16 cellular contexts compared by ENCODE assay signal in genomic region chr17:82138511-82138992, GRCh38. TPM values are rescaled to one million over a fixed set of nuclear protein-coding genes. Genes with fewer than 3 reads are reported as not detected.
DNase-seq lines count a peak whose midpoint lies in the region; ATAC-seq, FAIRE-seq and TF ChIP-seq lines count a peak whose summit lies in the region.
"Had no signal": no experiment of that assay in that cellular context is flagged by ENCODE, and none has a peak within 500 bp of the region (broad histone marks: within the 10 kb centered on the region; RNA-seq: fewer than 3 reads in every experiment).

No MANE protein-coding gene starts in this region.

- peak overlapping the region; percentile 29 for H3K4me3 Mint-ChIP-seq in astrocyte (ENCODE audit: unreplicated experiment)
- H3K4me3 Mint-ChIP-seq in natural killer cell = no peak overlapping the region
- H3K4me3 Mint-ChIP-seq: B cell; CD4-positive, CD25-positive, alpha-beta regulatory T cell had no signal

- H3K4me1 Mint-ChIP-seq in astrocyte (ENCODE audit: low read depth, unreplicated experiment) (no peaks in the 10 kb centered on the region), natural killer cell (no peaks in the 10 kb centered on the region)

- no peaks in the 10 kb centered on the region for H3K27me3 ChIP-seq in astrocyte (ENCODE audit: insufficient read depth, low read length)
- H3K27me3 ChIP-seq: BLaER1 treated with 17β-estradiol and CSF1 and Interleukin-3, amounts not matched to agents 10 nM and 100 nM had no signal

- H3K27me3 Mint-ChIP-seq in astrocyte (ENCODE audit: low read depth, unreplicated experiment) (no peaks in the 10 kb centered on the region), natural killer cell (ENCODE audit: low read depth in 2 of 2) (no peaks in the 10 kb centered on the region)
- H3K27me3 Mint-ChIP-seq: B cell; CD4-positive, CD25-positive, alpha-beta regulatory T cell had no signal

- no peaks in the 10 kb centered on the region for H4K20me1 ChIP-seq in astrocyte (ENCODE audit: insufficient read depth, low read length)
- H4K20me1 ChIP-seq: BLaER1 treated with 17β-estradiol and CSF1 and Interleukin-3, amounts not matched to agents 10 nM and 100 nM had no signal

- peaks cover 9% of the 10 kb centered on the region for H3K36me3 Mint-ChIP-seq in astrocyte (ENCODE audit: low read depth, unreplicated experiment)
- H3K36me3 Mint-ChIP-seq in natural killer cell = no peaks in the 10 kb centered on the region
- H3K36me3 Mint-ChIP-seq: CD4-positive, CD25-positive, alpha-beta regulatory T cell had no signal

- no peak overlapping the region for H2AFZ ChIP-seq in astrocyte (ENCODE audit: low read depth, low read length)

- CTCF ChIA-PET in RWPE1 (lab: Yijun Ruan, JAX) = no interaction called here

- H3K27ac Mint-ChIP-seq in astrocyte (ENCODE audit: unreplicated experiment) (no peak overlapping the region), natural killer cell (no peak overlapping the region)
- H3K27ac Mint-ChIP-seq: B cell had no signal

- no peak overlapping the region for H3K9ac ChIP-seq in astrocyte (ENCODE audit: low read length)
- H3K9ac ChIP-seq: BLaER1 treated with 17β-estradiol and CSF1 and Interleukin-3, amounts not matched to agents 10 nM and 100 nM had no signal

- no peak overlapping the region for H3K4me3 ChIP-seq in astrocyte (ENCODE audit: insufficient read depth, low read depth, low read length)
- H3K4me3 ChIP-seq: BLaER1 treated with 17β-estradiol and CSF1 and Interleukin-3, amounts not matched to agents 10 nM and 100 nM; GM12878 had no signal

- H3K4me1 ChIP-seq in astrocyte (ENCODE audit: insufficient read depth, low read length) = no peaks in the 10 kb centered on the region

- H3K9me3 ChIP-seq in astrocyte (ENCODE audit: insufficient read depth, low read depth, low read length) = no peaks in the 10 kb centered on the region
- H3K9me3 ChIP-seq: BLaER1 treated with 17β-estradiol and CSF1 and Interleukin-3, amounts not matched to agents 10 nM and 100 nM had no signal

- no peak overlapping the region for H3K4me2 ChIP-seq in astrocyte (ENCODE audit: low read length)
- H3K4me2 ChIP-seq: BLaER1 treated with 17β-estradiol and CSF1 and Interleukin-3, amounts not matched to agents 10 nM and 100 nM had no signal

- no peak for FAIRE-seq in astrocyte (lab: Jason Lieb, UNC)
- FAIRE-seq in urothelium cell line (lab: Jason Lieb, UNC) = peak; percentile 5
- FAIRE-seq: GM12878, HTR-8/SVneo had no signal

- intact Hi-C loops in natural killer cell (cut with micrococcal nuclease) = no loop called here

- no peak for DNase-seq in RWPE1 (ENCODE audit: low spot score)
- no peak for DNase-seq in astrocyte (ENCODE audit: low read depth)
- peak; percentile 44 for DNase-seq in left kidney (ENCODE audit: low read depth, low spot score)
- no peak for DNase-seq in urothelium cell line (ENCODE audit: low spot score)
- DNase-seq in natural killer cell = no peak
- no peak for DNase-seq in EL
- DNase-seq: CD4-positive, CD25-positive, alpha-beta regulatory T cell; DMS153; DMS79; GOT3; H7; IMR-90 had no signal

- H3K27ac ChIP-seq in RWPE1 (peak overlapping the region; percentile 15), astrocyte (ENCODE audit: low read depth, low read length) (no peak overlapping the region)
- H3K27ac ChIP-seq: BLaER1 treated with 17β-estradiol and CSF1 and Interleukin-3, amounts not matched to agents 10 nM and 100 nM had no signal

- H3K36me3 ChIP-seq in astrocyte (ENCODE audit: insufficient read depth, low read length) = no peaks in the 10 kb centered on the region
- H3K36me3 ChIP-seq: BLaER1 treated with 17β-estradiol and CSF1 and Interleukin-3, amounts not matched to agents 10 nM and 100 nM had no signal

- no peak for ATAC-seq in natural killer cell
- ATAC-seq: GM12878 had no signal

- no peaks in the 10 kb centered on the region for H3K9me3 Mint-ChIP-seq in astrocyte (ENCODE audit: unreplicated experiment)
- no peaks in the 10 kb centered on the region for H3K9me3 Mint-ChIP-seq in natural killer cell
- H3K9me3 Mint-ChIP-seq: CD4-positive, CD25-positive, alpha-beta regulatory T cell had no signal

- TF ChIP-seq CTCF in RWPE1 (conservative IDR thresholded peaks at IDR 0.05; ENCODE audit: low read depth) = no peak
- TF ChIP-seq CTCF in astrocyte (IDR thresholded peaks at IDR 0.05; ENCODE audit: insufficient read depth, low read depth, low read length) = no peak
- no peak for TF ChIP-seq CTCF in natural killer cell (IDR thresholded peaks at IDR 0.05)

- POLR2A ChIA-PET in RWPE1 (lab: Yijun Ruan, JAX; ENCODE audit: low non-redundant PET) = no interaction called here

- no peaks in the 10 kb centered on the region for H3K79me2 ChIP-seq in astrocyte (ENCODE audit: insufficient read depth, low read length)

RNA-seq across cellular contexts. Expression of gene FASN, which starts 40.5 kb away (rescaled TPM):
- total RNA-seq in astrocyte (156 and 203 TPM in 2 replicates), natural killer cell (10 to 100 TPM; 53.8 to 56.2 (median 54.0) TPM)
